24 cellular contexts compared by ENCODE assay signal in the genomic region with DNA sequence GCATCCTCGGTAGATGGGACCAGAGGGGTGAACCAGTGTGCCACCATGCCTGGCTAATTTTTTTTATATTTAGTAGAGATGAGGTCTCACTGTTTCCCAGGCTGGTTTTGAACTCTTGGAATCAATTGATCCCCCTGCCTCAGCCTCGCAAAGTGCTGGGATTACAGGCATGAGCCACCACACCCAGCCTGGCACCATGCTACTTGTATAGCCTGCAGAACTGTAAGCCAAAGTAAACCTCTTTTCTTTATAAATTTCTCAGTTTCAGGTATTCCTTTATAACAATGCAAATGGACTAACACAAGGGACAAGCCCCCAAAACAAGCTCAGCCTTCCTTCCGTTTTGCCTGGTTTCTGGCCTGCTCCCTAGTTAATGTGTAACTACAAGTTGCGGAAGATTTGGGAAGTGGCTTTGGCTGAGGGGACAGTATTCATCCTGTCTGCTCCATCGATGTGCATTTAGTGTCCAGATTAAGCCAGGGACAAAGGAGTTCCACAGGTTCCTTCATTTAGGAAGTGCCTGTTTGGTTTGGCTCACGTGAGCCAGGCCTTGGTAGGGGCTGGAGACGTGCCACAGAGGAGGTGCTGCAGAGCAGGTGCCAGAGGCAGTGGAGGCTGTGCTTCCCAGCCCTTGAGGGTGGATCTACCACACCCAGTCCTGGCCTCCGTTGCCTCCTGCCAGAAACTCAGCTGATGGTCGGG. TPM values are rescaled to one million over a fixed set of nuclear protein-coding genes. Genes with fewer than 3 reads are reported as not detected.
DNase-seq lines count a peak whose midpoint lies in the region; ATAC-seq and TF ChIP-seq lines count a peak whose summit lies in the region.
"Had no signal": no experiment of that assay in that cellular context is flagged by ENCODE, and none has a peak within 500 bp of the region (broad histone marks: within the 10 kb centered on the region; RNA-seq: fewer than 3 reads in every experiment).

No MANE protein-coding gene starts in this region.

- no peak for TF ChIP-seq EP300 in Ishikawa (IDR thresholded peaks at IDR 0.05; ENCODE audit: borderline replicate concordance)

- POLR2A ChIA-PET in naive thymus-derived CD4-positive, alpha-beta T cell (lab: Charles Lee), result no interaction called here

- H3K79me2 ChIP-seq in smooth muscle cell (ENCODE audit: low read depth), result no peaks in the 10 kb centered on the region

- intact Hi-C loops in naive thymus-derived CD4-positive, alpha-beta T cell (cut with micrococcal nuclease), result no loop called here

- H3K27me3 Mint-ChIP-seq in naive thymus-derived CD4-positive, alpha-beta T cell, result peaks cover 8 to 58% (median 17%) of the 10 kb centered on the region in 5 donors

- peaks cover 12% of the 10 kb centered on the region for H3K27me3 ChIP-seq in smooth muscle cell (ENCODE audit: low read depth)
- no peaks in the 10 kb centered on the region for H3K27me3 ChIP-seq in naive thymus-derived CD4-positive, alpha-beta T cell (ENCODE audit: control insufficient read depth in 2 of 2, insufficient read depth in 2 of 2, low read length in 2 of 2)

- DNase-seq in mucosa of gallbladder (ENCODE audit: low spot score), result peak; percentile 72
- no peak for DNase-seq in NOMO-1 treated with dmso at 0.1 percent for 144 hours (lab: John Stamatoyannopoulos, UW; ENCODE audit: unreplicated experiment)
- DNase-seq in smooth muscle cell (lab: John Stamatoyannopoulos, UW; ENCODE audit: unreplicated experiment), result no peak
- DNase-seq in naive thymus-derived CD4-positive, alpha-beta T cell, result no peak
- no peak for DNase-seq in NCI-H187 (lab: John Stamatoyannopoulos, UW)
- DNase-seq: activated CD4-positive, alpha-beta memory T cell treated with anti-CD3 and anti-CD28 coated beads for 36 hours; activated T-cell treated with anti-CD3 and anti-CD28 coated beads, Interleukin-2, amount 50 U/mL, for 48 hours; GF-D8; HCEC 1CT; islet precursor cell; NCI-H1417; NCI-H510A; nucleus accumbens; Right ventricle myocardium superior had no signal

- TF ChIP-seq RAD21 in Ishikawa (IDR thresholded peaks at IDR 0.05; ENCODE audit: low read depth), result no peak

- no peak overlapping the region for H3K27ac Mint-ChIP-seq in naive thymus-derived CD4-positive, alpha-beta T cell
- H3K27ac Mint-ChIP-seq: activated CD4-positive, alpha-beta memory T cell treated with anti-CD3 and anti-CD28 coated beads for 36 hours; stimulated activated naive CD8-positive, alpha-beta T cell treated with anti-CD3 and anti-CD28 coated beads, Interleukin-15, Interleukin-2, amounts not matched to agents 100 ng/mL and 50 ng/mL, for 24 hours had no signal

- no peak overlapping the region for H2AFZ ChIP-seq in smooth muscle cell (ENCODE audit: low read depth)

- ATAC-seq in naive thymus-derived CD4-positive, alpha-beta T cell, result no peak
- ATAC-seq: activated naive CD4-positive, alpha-beta T cell treated with anti-CD3 and anti-CD28 coated beads, Interleukin-2, amount 50 U/mL, for 72 hours; GM12878; sciatic nerve had no signal

- H3K36me3 ChIP-seq in smooth muscle cell (ENCODE audit: low read depth), result no peaks in the 10 kb centered on the region
- no peaks in the 10 kb centered on the region for H3K36me3 ChIP-seq in naive thymus-derived CD4-positive, alpha-beta T cell (ENCODE audit: control insufficient read depth in 2 of 3, insufficient read depth in 3 of 3, low read length in 3 of 3)

- CTCF ChIA-PET in naive thymus-derived CD4-positive, alpha-beta T cell (lab: Charles Lee), result no interaction called here

- H3K4me1 ChIP-seq in smooth muscle cell (ENCODE audit: low read depth), result no peaks in the 10 kb centered on the region
- no peaks in the 10 kb centered on the region for H3K4me1 ChIP-seq in naive thymus-derived CD4-positive, alpha-beta T cell (ENCODE audit: control insufficient read depth in 2 of 2, insufficient read depth in 2 of 2, low read length in 2 of 2)

- no peaks in the 10 kb centered on the region for H3K9me3 ChIP-seq in smooth muscle cell (replicated peaks; ENCODE audit: low read depth)
- H3K9me3 ChIP-seq in naive thymus-derived CD4-positive, alpha-beta T cell (ENCODE audit: control insufficient read depth in 2 of 3, low read length in 3 of 3), result no peaks in the 10 kb centered on the region

- no peaks in the 10 kb centered on the region for H3K36me3 Mint-ChIP-seq in naive thymus-derived CD4-positive, alpha-beta T cell
- H3K36me3 Mint-ChIP-seq: activated CD4-positive, alpha-beta memory T cell treated with anti-CD3 and anti-CD28 coated beads for 36 hours; activated naive CD4-positive, alpha-beta T cell treated with anti-CD3 and anti-CD28 coated beads, Interleukin-2, amount 50 U/mL, for 72 hours had no signal

- H3K9me3 Mint-ChIP-seq in naive thymus-derived CD4-positive, alpha-beta T cell, result peaks cover 0 to 2% (median 0%) of the 10 kb centered on the region in 11 donors
- H3K9me3 Mint-ChIP-seq: activated CD4-positive, alpha-beta memory T cell treated with anti-CD3 and anti-CD28 coated beads for 36 hours; activated naive CD4-positive, alpha-beta T cell treated with anti-CD3 and anti-CD28 coated beads, Interleukin-2, amount 50 U/mL, for 72 hours; stimulated activated naive CD8-positive, alpha-beta T cell treated with anti-CD3 and anti-CD28 coated beads, Interleukin-15, Interleukin-2, amounts not matched to agents 100 ng/mL and 50 ng/mL, for 24 hours had no signal

- no peak for TF ChIP-seq CTCF in C4-2B (conservative IDR thresholded peaks at IDR 0.05)
- no peak for TF ChIP-seq CTCF in VCaP (conservative IDR thresholded peaks at IDR 0.05)
- no peak for TF ChIP-seq CTCF in smooth muscle cell (IDR thresholded peaks at IDR 0.05; ENCODE audit: borderline replicate concordance, insufficient read depth, poor library complexity, severe bottlenecking)

- H3K27ac ChIP-seq in C4-2B (peak overlapping the region; percentile 40), VCaP (peak overlapping the region; percentile 99), smooth muscle cell (ENCODE audit: low read depth) (no peak overlapping the region)
- no peak overlapping the region for H3K27ac ChIP-seq in naive thymus-derived CD4-positive, alpha-beta T cell (ENCODE audit: low read depth, low read length)
- H3K27ac ChIP-seq: HL-60, KMS-11 had no signal

- H4K20me1 ChIP-seq in smooth muscle cell (ENCODE audit: low read depth), result no peaks in the 10 kb centered on the region

- H3K9ac ChIP-seq in smooth muscle cell (ENCODE audit: low read depth), result no peak overlapping the region
- H3K9ac ChIP-seq: KMS-11 had no signal

- no peak overlapping the region for H3K4me2 ChIP-seq in smooth muscle cell
- H3K4me2 ChIP-seq: KMS-11 had no signal

- peaks cover 3 to 9% (median 7%) of the 10 kb centered on the region in 7 donors for H3K4me1 Mint-ChIP-seq in naive thymus-derived CD4-positive, alpha-beta T cell

- WGBS in smooth muscle cell (ENCODE audit: low lambda C conversion rate), result 79% methylated on average over 9 of the region's 9 CpGs

- H3K4me3 Mint-ChIP-seq in naive thymus-derived CD4-positive, alpha-beta T cell, result no peak overlapping the region
- H3K4me3 Mint-ChIP-seq: activated CD4-positive, alpha-beta memory T cell treated with anti-CD3 and anti-CD28 coated beads for 36 hours; stimulated activated naive CD8-positive, alpha-beta T cell treated with anti-CD3 and anti-CD28 coated beads, Interleukin-15, Interleukin-2, amounts not matched to agents 100 ng/mL and 50 ng/mL, for 24 hours had no signal

- H3K4me3 ChIP-seq in smooth muscle cell, result no peak overlapping the region
- no peak overlapping the region for H3K4me3 ChIP-seq in naive thymus-derived CD4-positive, alpha-beta T cell (ENCODE audit: low read length)
- H3K4me3 ChIP-seq: GM12878 had no signal

- H3F3A ChIP-seq in smooth muscle cell (ENCODE audit: low read depth), result no peaks in the 10 kb centered on the region

TF ChIP-seq in Ishikawa, 13 proteins besides CTCF, POLR2A, EP300 and RAD21 (continues in another document):
- TF ChIP-seq CREB1 (IDR thresholded peaks at IDR 0.05; ENCODE audit: low read depth), result no peak
- TF ChIP-seq, protein P1, sequence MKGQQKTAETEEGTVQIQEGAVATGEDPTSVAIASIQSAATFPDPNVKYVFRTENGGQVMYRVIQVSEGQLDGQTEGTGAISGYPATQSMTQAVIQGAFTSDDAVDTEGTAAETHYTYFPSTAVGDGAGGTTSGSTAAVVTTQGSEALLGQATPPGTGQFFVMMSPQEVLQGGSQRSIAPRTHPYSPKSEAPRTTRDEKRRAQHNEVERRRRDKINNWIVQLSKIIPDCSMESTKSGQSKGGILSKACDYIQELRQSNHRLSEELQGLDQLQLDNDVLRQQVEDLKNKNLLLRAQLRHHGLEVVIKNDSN (IDR thresholded peaks at IDR 0.05), result peak; percentile 56; the same call in 1 of the 2 replicates
- TF ChIP-seq, protein P2, sequence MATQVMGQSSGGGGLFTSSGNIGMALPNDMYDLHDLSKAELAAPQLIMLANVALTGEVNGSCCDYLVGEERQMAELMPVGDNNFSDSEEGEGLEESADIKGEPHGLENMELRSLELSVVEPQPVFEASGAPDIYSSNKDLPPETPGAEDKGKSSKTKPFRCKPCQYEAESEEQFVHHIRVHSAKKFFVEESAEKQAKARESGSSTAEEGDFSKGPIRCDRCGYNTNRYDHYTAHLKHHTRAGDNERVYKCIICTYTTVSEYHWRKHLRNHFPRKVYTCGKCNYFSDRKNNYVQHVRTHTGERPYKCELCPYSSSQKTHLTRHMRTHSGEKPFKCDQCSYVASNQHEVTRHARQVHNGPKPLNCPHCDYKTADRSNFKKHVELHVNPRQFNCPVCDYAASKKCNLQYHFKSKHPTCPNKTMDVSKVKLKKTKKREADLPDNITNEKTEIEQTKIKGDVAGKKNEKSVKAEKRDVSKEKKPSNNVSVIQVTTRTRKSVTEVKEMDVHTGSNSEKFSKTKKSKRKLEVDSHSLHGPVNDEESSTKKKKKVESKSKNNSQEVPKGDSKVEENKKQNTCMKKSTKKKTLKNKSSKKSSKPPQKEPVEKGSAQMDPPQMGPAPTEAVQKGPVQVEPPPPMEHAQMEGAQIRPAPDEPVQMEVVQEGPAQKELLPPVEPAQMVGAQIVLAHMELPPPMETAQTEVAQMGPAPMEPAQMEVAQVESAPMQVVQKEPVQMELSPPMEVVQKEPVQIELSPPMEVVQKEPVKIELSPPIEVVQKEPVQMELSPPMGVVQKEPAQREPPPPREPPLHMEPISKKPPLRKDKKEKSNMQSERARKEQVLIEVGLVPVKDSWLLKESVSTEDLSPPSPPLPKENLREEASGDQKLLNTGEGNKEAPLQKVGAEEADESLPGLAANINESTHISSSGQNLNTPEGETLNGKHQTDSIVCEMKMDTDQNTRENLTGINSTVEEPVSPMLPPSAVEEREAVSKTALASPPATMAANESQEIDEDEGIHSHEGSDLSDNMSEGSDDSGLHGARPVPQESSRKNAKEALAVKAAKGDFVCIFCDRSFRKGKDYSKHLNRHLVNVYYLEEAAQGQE (IDR thresholded peaks at IDR 0.05; ENCODE audit: low read depth), result no peak

RNA-seq across cellular contexts. Expression of a gene that starts 4.4 kb away (rescaled TPM):
- total RNA-seq in mucosa of gallbladder, result 0.40 TPM
- not detected in 2 replicates for total RNA-seq in smooth muscle cell
- not detected in 2 replicates for polyA plus RNA-seq in smooth muscle cell
- under 1 TPM in 1 of 5 experiments, not detected in 4; 0.27 TPM for total RNA-seq in naive thymus-derived CD4-positive, alpha-beta T cell
- not detected for polyA plus RNA-seq in naive thymus-derived CD4-positive, alpha-beta T cell
- total RNA-seq: activated CD4-positive, alpha-beta memory T cell treated with anti-CD3 and anti-CD28 coated beads for 36 hours; activated naive CD4-positive, alpha-beta T cell treated with anti-CD3 and anti-CD28 coated beads, Interleukin-2, amount 50 U/mL, for 72 hours; GM12878; Right ventricle myocardium superior; sciatic nerve; T-helper 1 cell treated with Interleukin-12 subunit alpha and Interleukin-12 subunit beta and Interleukin-4 antibody, amounts not matched to agents 30 ng/mL and 1 ng/mL, for 36 hours had no signal
- polyA plus RNA-seq: GM12878 had no signal

RNA-seq across cellular contexts. Expression of a gene that starts 59.8 kb away (rescaled TPM):
- total RNA-seq in mucosa of gallbladder, result 11.3 TPM
- total RNA-seq in smooth muscle cell, result not detected in 2 replicates
- not detected in 2 replicates for polyA plus RNA-seq in smooth muscle cell
- total RNA-seq in naive thymus-derived CD4-positive, alpha-beta T cell, result 1 to 10 TPM in 2 of 5 experiments, under 1 TPM in 2, not detected in 1; 0.22 to 2.8 (median 0.72) TPM
- polyA plus RNA-seq in naive thymus-derived CD4-positive, alpha-beta T cell, result not detected
- total RNA-seq: activated CD4-positive, alpha-beta memory T cell treated with anti-CD3 and anti-CD28 coated beads for 36 hours; activated naive CD4-positive, alpha-beta T cell treated with anti-CD3 and anti-CD28 coated beads, Interleukin-2, amount 50 U/mL, for 72 hours; T-helper 1 cell treated with Interleukin-12 subunit alpha and Interleukin-12 subunit beta and Interleukin-4 antibody, amounts not matched to agents 30 ng/mL and 1 ng/mL, for 36 hours had no signal

Comparison
In these comparisons a context has a peak if more than half of its experiments do, and no peak if none do; other contexts are left out.
1. H3K27ac ChIP-seq: peak in C4-2B (single experiment) and VCaP (single experiment); none in smooth muscle cell (single experiment) and naive thymus-derived CD4-positive, alpha-beta T cell (single experiment).